Comparison of ENCODE assay signal across 10 cellular contexts in genomic region chr9:89473762-89474469, GRCh38. TPM values are rescaled to one million over a fixed set of nuclear protein-coding genes. Genes with fewer than 3 reads are reported as not detected.
A peak's percentile ranks its signal among the peaks of the same experiment; 100 is the strongest.
DNase-seq lines count a peak whose midpoint lies in the region; ATAC-seq, FAIRE-seq and TF ChIP-seq lines count a peak whose summit lies in the region.
"Had no signal": no experiment of that assay in that cellular context is flagged by ENCODE, and none has a peak within 500 bp of the region (broad histone marks: within the 10 kb centered on the region; RNA-seq: fewer than 3 reads in every experiment).

No MANE protein-coding gene starts in this region.

- H4K20me1 ChIP-seq in astrocyte (ENCODE audit: insufficient read depth, low read length), result no peaks in the 10 kb centered on the region

- TF ChIP-seq CTCF in astrocyte (IDR thresholded peaks at IDR 0.05; ENCODE audit: insufficient read depth, low read depth, low read length), result no peak

- H3K4me2 ChIP-seq in astrocyte (ENCODE audit: low read length), result no peak overlapping the region
- H3K4me2 ChIP-seq: BLaER1 had no signal

- no peak for DNase-seq in activated CD4-positive, alpha-beta T cell treated with anti-CD3 and anti-CD28 coated beads, Interleukin-2, amount 10 ng/mL, durations not matched to agents 24 days and 14 days
- DNase-seq in activated CD4-positive, alpha-beta T cell treated with anti-CD3 and anti-CD28 coated beads for 4 hours, result no peak
- peak; percentile 39 for DNase-seq in NCI-H146 treated with DMSO at 0.1 percent for 48 hours (lab: John Stamatoyannopoulos, UW; ENCODE audit: unreplicated experiment)
- DNase-seq in astrocyte (ENCODE audit: low read depth), result peak; percentile 21
- DNase-seq in stimulated activated naive CD8-positive, alpha-beta T cell treated with anti-CD3 and anti-CD28 coated beads, Interleukin-15, amount 100 ng/mL, for 72 hours, result no peak
- DNase-seq in NCI-H2029 (lab: John Stamatoyannopoulos, UW), result no peak

- intact Hi-C loops in activated CD4-positive, alpha-beta T cell treated with anti-CD3 and anti-CD28 coated beads, Interleukin-2, amount 10 ng/mL, durations not matched to agents 24 days and 14 days (cut with micrococcal nuclease), result no loop called here

- peaks cover 13% of the 10 kb centered on the region for H3K4me1 ChIP-seq in astrocyte (ENCODE audit: insufficient read depth, low read length)

- H3K4me1 Mint-ChIP-seq in activated CD4-positive, alpha-beta T cell treated with anti-CD3 and anti-CD28 coated beads, Interleukin-2, amount 10 ng/mL, durations not matched to agents 24 days and 14 days, result peaks cover 84% of the 10 kb centered on the region
- H3K4me1 Mint-ChIP-seq in astrocyte (ENCODE audit: low read depth, unreplicated experiment), result peaks cover 37% of the 10 kb centered on the region
- peaks cover 100% of the 10 kb centered on the region for H3K4me1 Mint-ChIP-seq in stimulated activated naive CD8-positive, alpha-beta T cell treated with anti-CD3 and anti-CD28 coated beads, Interleukin-15, amount 100 ng/mL, for 72 hours

- H3K4me3 Mint-ChIP-seq in activated CD4-positive, alpha-beta T cell treated with anti-CD3 and anti-CD28 coated beads, Interleukin-2, amount 10 ng/mL, durations not matched to agents 24 days and 14 days, result peak overlapping the region; percentile 47
- no peak overlapping the region for H3K4me3 Mint-ChIP-seq in astrocyte (ENCODE audit: unreplicated experiment)
- H3K4me3 Mint-ChIP-seq in stimulated activated naive CD8-positive, alpha-beta T cell treated with anti-CD3 and anti-CD28 coated beads, Interleukin-15, amount 100 ng/mL, for 72 hours, result peak overlapping the region; percentile 11 to 33

- no peaks in the 10 kb centered on the region for H3K79me2 ChIP-seq in astrocyte (ENCODE audit: insufficient read depth, low read length)

- no peak overlapping the region for H3K27ac ChIP-seq in astrocyte (ENCODE audit: low read depth, low read length)

- H2AFZ ChIP-seq in astrocyte (ENCODE audit: low read depth, low read length), result no peak overlapping the region

- H3K4me3 ChIP-seq in astrocyte (ENCODE audit: insufficient read depth, low read depth, low read length), result no peak overlapping the region
- H3K4me3 ChIP-seq: BLaER1, lung had no signal

- H3K27me3 ChIP-seq in astrocyte (ENCODE audit: insufficient read depth, low read length), result peaks cover 5% of the 10 kb centered on the region
- H3K27me3 ChIP-seq: BLaER1 had no signal

- H3K36me3 Mint-ChIP-seq in activated CD4-positive, alpha-beta T cell treated with anti-CD3 and anti-CD28 coated beads, Interleukin-2, amount 10 ng/mL, durations not matched to agents 24 days and 14 days (ENCODE audit: low read depth), result peaks cover 89% of the 10 kb centered on the region
- H3K36me3 Mint-ChIP-seq in astrocyte (ENCODE audit: low read depth, unreplicated experiment), result no peaks in the 10 kb centered on the region

- no peaks in the 10 kb centered on the region for H3K9me3 Mint-ChIP-seq in activated CD4-positive, alpha-beta T cell treated with anti-CD3 and anti-CD28 coated beads, Interleukin-2, amount 10 ng/mL, durations not matched to agents 24 days and 14 days
- H3K9me3 Mint-ChIP-seq in astrocyte (ENCODE audit: unreplicated experiment), result peaks cover 2% of the 10 kb centered on the region
- H3K9me3 Mint-ChIP-seq in stimulated activated naive CD8-positive, alpha-beta T cell treated with anti-CD3 and anti-CD28 coated beads, Interleukin-15, amount 100 ng/mL, for 72 hours, result no peaks in the 10 kb centered on the region

- H3K27ac Mint-ChIP-seq in activated CD4-positive, alpha-beta T cell treated with anti-CD3 and anti-CD28 coated beads, Interleukin-2, amount 10 ng/mL, durations not matched to agents 24 days and 14 days, result peak overlapping the region; percentile 84
- H3K27ac Mint-ChIP-seq in astrocyte (ENCODE audit: unreplicated experiment), result no peak overlapping the region
- peak overlapping the region; percentile 87 to 91 for H3K27ac Mint-ChIP-seq in stimulated activated naive CD8-positive, alpha-beta T cell treated with anti-CD3 and anti-CD28 coated beads, Interleukin-15, amount 100 ng/mL, for 72 hours

- no peaks in the 10 kb centered on the region for H3K36me3 ChIP-seq in astrocyte (ENCODE audit: insufficient read depth, low read length)

- no peaks in the 10 kb centered on the region for H3K9me3 ChIP-seq in astrocyte (ENCODE audit: insufficient read depth, low read depth, low read length)
- H3K9me3 ChIP-seq: BLaER1 had no signal

- H3K27me3 Mint-ChIP-seq in activated CD4-positive, alpha-beta T cell treated with anti-CD3 and anti-CD28 coated beads, Interleukin-2, amount 10 ng/mL, durations not matched to agents 24 days and 14 days, result no peaks in the 10 kb centered on the region
- no peaks in the 10 kb centered on the region for H3K27me3 Mint-ChIP-seq in astrocyte (ENCODE audit: low read depth, unreplicated experiment)
- H3K27me3 Mint-ChIP-seq in stimulated activated naive CD8-positive, alpha-beta T cell treated with anti-CD3 and anti-CD28 coated beads, Interleukin-15, amount 100 ng/mL, for 72 hours, result no peaks in the 10 kb centered on the region

- H3K9ac ChIP-seq in astrocyte (ENCODE audit: low read length), result no peak overlapping the region
- H3K9ac ChIP-seq: BLaER1 had no signal

- no peak for FAIRE-seq in astrocyte (lab: Jason Lieb, UNC)

- no peak for ATAC-seq in stimulated activated naive CD8-positive, alpha-beta T cell treated with anti-CD3 and anti-CD28 coated beads, Interleukin-15, amount 100 ng/mL, for 72 hours
- no peak for ATAC-seq in HG03439 (IDR thresholded peaks at IDR 0.05; ENCODE audit: unreplicated experiment)
- no peak for ATAC-seq in GM18519 (IDR thresholded peaks at IDR 0.05; ENCODE audit: low FRiP score, unreplicated experiment)

RNA-seq across cellular contexts. Expression of gene SEMA4D, which starts 24.0 kb away (rescaled TPM):
- total RNA-seq in activated CD4-positive, alpha-beta T cell treated with anti-CD3 and anti-CD28 coated beads, Interleukin-2, amount 10 ng/mL, durations not matched to agents 24 days and 14 days, result 368 and 370 TPM in 2 replicates
- total RNA-seq in astrocyte, result 4.8 and 6.2 TPM in 2 replicates

Comparison
In these comparisons a context has a peak if more than half of its experiments do, and no peak if none do; other contexts are left out.
1. DNase-seq: peak in NCI-H146 treated with DMSO at 0.1 percent for 48 hours (single experiment) and astrocyte (single experiment); none in activated CD4-positive, alpha-beta T cell treated with anti-CD3 and anti-CD28 coated beads, Interleukin-2, amount 10 ng/mL, durations not matched to agents 24 days and 14 days (single experiment), activated CD4-positive, alpha-beta T cell treated with anti-CD3 and anti-CD28 coated beads for 4 hours (0 of 2), stimulated activated naive CD8-positive, alpha-beta T cell treated with anti-CD3 and anti-CD28 coated beads, Interleukin-15, amount 100 ng/mL, for 72 hours (0 of 2) and NCI-H2029 (single experiment).
2. RNA of gene SEMA4D, which starts 24.0 kb away (total RNA-seq): 368 to 370 TPM in activated CD4-positive, alpha-beta T cell treated with anti-CD3 and anti-CD28 coated beads, Interleukin-2, amount 10 ng/mL, durations not matched to agents 24 days and 14 days; 4.8 to 6.2 TPM in astrocyte; every median in the first group is over 10 times any median in the second.